1 cellular context compared by ENCODE assay signal in genomic region chr11:134584706-134585445, GRCh38.
TF ChIP-seq lines count a peak whose summit lies in the region.

No MANE protein-coding gene starts in this region.

TF ChIP-seq in GM23338, 12 proteins besides CTCF, POLR2A, EP300 and RAD21 (continued from another document):
- TF ChIP-seq ZNF462 (CRISPR knock-in tag; IDR thresholded peaks at IDR 0.05) (no peak), ZNF114 (CRISPR knock-in tag; IDR thresholded peaks at IDR 0.05) (no peak), EZH2 (IDR thresholded peaks at IDR 0.05; ENCODE audit: low read depth, unreplicated experiment) (no peak), NANOG (IDR thresholded peaks at IDR 0.05; ENCODE audit: borderline replicate concordance) (no peak)
